ENCODE assay signal across 11 cellular contexts in genomic region chr7:111113263-111114017, GRCh38. TPM values are rescaled to one million over a fixed set of nuclear protein-coding genes. Genes with fewer than 3 reads are reported as not detected.
DNase-seq lines count a peak whose midpoint lies in the region; ATAC-seq, FAIRE-seq and TF ChIP-seq lines count a peak whose summit lies in the region.
"Had no signal": no experiment of that assay in that cellular context is flagged by ENCODE, and none has a peak within 500 bp of the region (broad histone marks: within the 10 kb centered on the region; RNA-seq: fewer than 3 reads in every experiment).

No MANE protein-coding gene starts in this region.

- intact Hi-C loops in ascending aorta (cut with DNase I), result no loop called here

- H3K4me1 ChIP-seq in ascending aorta (peaks cover 0 to 8% of the 10 kb centered on the region in 2 donors), hepatocyte (ENCODE audit: insufficient read depth) (peaks cover 16% of the 10 kb centered on the region)

- no peaks in the 10 kb centered on the region for H3K9me3 ChIP-seq in ascending aorta
- H3K9me3 ChIP-seq in hepatocyte (ENCODE audit: low read depth), result no peaks in the 10 kb centered on the region

- peak; percentile 57 for ATAC-seq in GM19397 (IDR thresholded peaks at IDR 0.05; ENCODE audit: unreplicated experiment)

- H3K27ac ChIP-seq in ascending aorta (no peak overlapping the region), hepatocyte (no peak overlapping the region)

- no peaks in the 10 kb centered on the region for H3K9me2 ChIP-seq in hepatocyte (replicated peaks; ENCODE audit: insufficient read depth)

- H3K4me3 ChIP-seq in fibroblast of pulmonary artery (replicated peaks; ENCODE audit: low read depth, low read length), result no peak overlapping the region
- H3K4me3 ChIP-seq in ascending aorta, result no peak overlapping the region
- H3K4me3 ChIP-seq in hepatocyte, result no peak overlapping the region

- no peak overlapping the region for H3K4me2 ChIP-seq in hepatocyte

- no peaks in the 10 kb centered on the region for H3K79me2 ChIP-seq in hepatocyte

- TF ChIP-seq CTCF in fibroblast of pulmonary artery (IDR thresholded peaks at IDR 0.05; ENCODE audit: low read length, missing control alignments), result no peak
- no peak for TF ChIP-seq CTCF in ascending aorta (IDR thresholded peaks at IDR 0.05)
- no peak for TF ChIP-seq CTCF in hepatocyte (IDR thresholded peaks at IDR 0.05; ENCODE audit: poor library complexity)

- WGBS in hepatocyte (ENCODE audit: low lambda C conversion rate, missing lambda C conversion rate), result 76% methylated on average over 1 of the region's 1 CpG

- no peak for FAIRE-seq in frontal cortex (lab: Jason Lieb, UNC)
- FAIRE-seq: D721Med had no signal

- no peak overlapping the region for H2AFZ ChIP-seq in hepatocyte

- H4K20me1 ChIP-seq in hepatocyte (ENCODE audit: insufficient read depth, poor library complexity, severe bottlenecking), result no peaks in the 10 kb centered on the region

- H3K36me3 ChIP-seq in ascending aorta, result no peaks in the 10 kb centered on the region
- H3K36me3 ChIP-seq in hepatocyte (replicated peaks; ENCODE audit: insufficient read depth, low read depth), result no peaks in the 10 kb centered on the region

- peak; percentile 20 for DNase-seq in AG08395 (ENCODE audit: low spot score)
- DNase-seq in RKO (ENCODE audit: low spot score), result peak; percentile 29
- peak; percentile 79 for DNase-seq in fibroblast of pulmonary artery (ENCODE audit: low read depth)
- no peak for DNase-seq in ascending aorta (ENCODE audit: low spot score in 2 of 2)
- DNase-seq in frontal cortex (ENCODE audit: low spot score in 2 of 2), result no peak
- no peak for DNase-seq in hepatocyte (ENCODE audit: low spot score)
- DNase-seq in GOT3 (lab: John Stamatoyannopoulos, UW), result no peak
- DNase-seq: activated naive CD4-positive, alpha-beta T cell treated with anti-CD3 and anti-CD28 coated beads, Interleukin-2, amount 10 ng/mL, durations not matched to agents 7 days and 5 days; immature natural killer cell had no signal

- H3K27me3 ChIP-seq in ascending aorta, result no peaks in the 10 kb centered on the region
- H3K27me3 ChIP-seq in hepatocyte, result no peaks in the 10 kb centered on the region

RNA-seq across cellular contexts. Expression of gene LRRN3, which starts 22.5 kb away (rescaled TPM):
- total RNA-seq in ascending aorta (1.7 TPM), frontal cortex (153 TPM), hepatocyte (6.8 and 8.1 TPM in 2 replicates)
- 3.4 and 3.7 TPM in 2 replicates for polyA plus RNA-seq in hepatocyte

Comparison
In these comparisons a context has a peak if more than half of its experiments do, and no peak if none do; other contexts are left out.
1. DNase-seq: peak in AG08395 (single experiment), RKO (single experiment) and fibroblast of pulmonary artery (single experiment); none in ascending aorta (0 of 2), frontal cortex (0 of 2), hepatocyte (single experiment) and GOT3 (single experiment).
2. RNA of gene LRRN3, which starts 22.5 kb away (total RNA-seq): 153 TPM in frontal cortex (single experiment); 6.8 to 8.1 TPM in hepatocyte and 1.7 TPM in ascending aorta (single experiment); every median in the first group is over 10 times any median in the second.